In genomic region chr1:4602536-4603316, GRCh38 we compare ENCODE assay signal across 15 cellular contexts. TPM values are rescaled to one million over a fixed set of nuclear protein-coding genes. Genes with fewer than 3 reads are reported as not detected.
"Had no signal": no experiment of that assay in that cellular context is flagged by ENCODE, and none has a peak within 500 bp of the region (broad histone marks: within the 10 kb centered on the region; RNA-seq: fewer than 3 reads in every experiment).

No MANE protein-coding gene starts in this region.

- H3K27ac Mint-ChIP-seq: activated naive CD4-positive, alpha-beta T cell treated with anti-CD3 and anti-CD28 coated beads for 36 hours; activated T-helper 2 cell treated with anti-CD3 and anti-CD28 coated beads, Interferon-gamma antibody, Interleukin-2, Interleukin-4, amounts not matched to agents 10 μg/mL and 5 μg/mL and 100 μg/mL, durations not matched to agents 14 hours and 24 hours and 36 hours; mesothelial cell of epicardium had no signal

- H3K27ac ChIP-seq: gastroesophageal sphincter, heart right ventricle, ovary had no signal

- ATAC-seq: activated CD4-positive, CD25-positive, alpha-beta regulatory T cell treated with anti-CD3 and anti-CD28 coated beads, Interleukin-2, amount 50 U/mL, for 24 hours; gastroesophageal sphincter; SK-N-SH treated with all-trans-retinoic acid at 6 μM for 48 hours had no signal

- H3K4me3 Mint-ChIP-seq: activated naive CD4-positive, alpha-beta T cell treated with anti-CD3 and anti-CD28 coated beads for 36 hours; mesothelial cell of epicardium had no signal

- H3K36me3 ChIP-seq: gastroesophageal sphincter, heart right ventricle, ovary had no signal

- H3K4me1 ChIP-seq: gastroesophageal sphincter had no signal

- DNase-seq: activated CD4-positive, alpha-beta T cell treated with anti-CD3 and anti-CD28 coated beads, Interleukin-2, amount 50 U/mL, for 1 hour; activated naive CD4-positive, alpha-beta T cell treated with anti-CD3 and anti-CD28 coated beads for 36 hours; activated T-cell treated with anti-CD3 and anti-CD28 coated beads, Interleukin-2, amount 50 U/mL, for 1 hour; heart right ventricle; ovary; stimulated activated CD4-positive, alpha-beta T cell treated with anti-CD3 and anti-CD28 coated beads, Interleukin-12 subunit alpha, Interleukin-12 subunit beta, amount 100 ng/mL, for 4 hours; stimulated activated CD4-positive, alpha-beta T cell treated with anti-CD3 and anti-CD28 coated beads, Interleukin-2, amount 100 ng/mL, for 24 hours; T-helper 1 cell; T1000 had no signal

- H3K27me3 ChIP-seq: ovary had no signal

- H3K36me3 Mint-ChIP-seq: mesothelial cell of epicardium had no signal

- H3K9me3 Mint-ChIP-seq: activated naive CD4-positive, alpha-beta T cell treated with anti-CD3 and anti-CD28 coated beads for 36 hours; activated T-helper 2 cell treated with anti-CD3 and anti-CD28 coated beads, Interferon-gamma antibody, Interleukin-2, Interleukin-4, amounts not matched to agents 10 μg/mL and 5 μg/mL and 100 μg/mL, durations not matched to agents 14 hours and 24 hours and 36 hours had no signal

- H3K9me3 ChIP-seq: gastroesophageal sphincter, ovary had no signal

- H3K4me3 ChIP-seq: gastroesophageal sphincter, heart right ventricle, ovary had no signal

RNA-seq across cellular contexts. Expression of gene AJAP1, which starts 51.7 kb away (rescaled TPM):
- total RNA-seq: activated T-helper 2 cell treated with anti-CD3 and anti-CD28 coated beads, Interferon-gamma antibody, Interleukin-2, Interleukin-4, amounts not matched to agents 10 μg/mL and 5 μg/mL and 100 μg/mL, durations not matched to agents 14 hours and 24 hours and 36 hours; myocyte had no signal
